11 cellular contexts compared by ENCODE assay signal in genomic region chr9:119298076-119298853, GRCh38.
DNase-seq lines count a peak whose midpoint lies in the region; ATAC-seq and TF ChIP-seq lines count a peak whose summit lies in the region.
"Had no signal": no experiment of that assay in that cellular context is flagged by ENCODE, and none has a peak within 500 bp of the region (broad histone marks: within the 10 kb centered on the region; RNA-seq: fewer than 3 reads in every experiment).

No MANE protein-coding gene starts in this region.

- TF ChIP-seq CTCF in GM23338 (conservative IDR thresholded peaks at IDR 0.05; ENCODE audit: low read depth in 2 of 2): no peak
- TF ChIP-seq CTCF in endodermal cell (conservative IDR thresholded peaks at IDR 0.05): no peak
- no peak for TF ChIP-seq CTCF in progenitor cell of endocrine pancreas (IDR thresholded peaks at IDR 0.05; ENCODE audit: unreplicated experiment)

- H3K9me3 ChIP-seq in endodermal cell (ENCODE audit: control insufficient read depth, low read length) (no peaks in the 10 kb centered on the region), trophoblast cell (ENCODE audit: insufficient read depth, low read depth, low read length) (no peaks in the 10 kb centered on the region)
- H3K9me3 ChIP-seq: Caco-2 had no signal

- peak; percentile 93 for ATAC-seq in GM18909 (IDR thresholded peaks at IDR 0.05; ENCODE audit: poor library complexity, unreplicated experiment)
- peak; percentile 99 for ATAC-seq in GM23338
- peak; percentile 96 for ATAC-seq in HG03378 (IDR thresholded peaks at IDR 0.05; ENCODE audit: unreplicated experiment)

- H2AFZ ChIP-seq in GM23338 (no peak overlapping the region), trophoblast cell (ENCODE audit: insufficient read depth, low read length, poor library complexity) (no peak overlapping the region)

- no peak overlapping the region for H3K23ac ChIP-seq in trophoblast cell (ENCODE audit: low read length)

- WGBS in endodermal cell (ENCODE audit: insufficient coverage in 1 of 2, insufficient read length in 1 of 2), 2 experiments: 58 to 64% methylated on average over 2 to 3 of the region's 3 CpGs
- no CpG with 5 or more reads among the region's 3 CpGs for WGBS in trophoblast cell (ENCODE audit: extremely low coverage, insufficient coverage, insufficient read length)

- H3K27ac ChIP-seq in GM23338 (ENCODE audit: low read depth): peak overlapping the region; percentile 76
- H3K27ac ChIP-seq in endodermal cell (ENCODE audit: low read depth, low read length): no peak overlapping the region
- no peak overlapping the region for H3K27ac ChIP-seq in trophoblast cell (ENCODE audit: low read depth, low read length)

- H3K36me3 ChIP-seq in GM23338 (ENCODE audit: insufficient read depth) (no peaks in the 10 kb centered on the region), endodermal cell (ENCODE audit: control insufficient read depth, insufficient read depth, low read length) (no peaks in the 10 kb centered on the region), trophoblast cell (ENCODE audit: control insufficient read depth in 1 of 2, insufficient read depth in 2 of 2, low read length in 2 of 2) (no peaks in the 10 kb centered on the region)

- H3F3A ChIP-seq in GM23338 (replicated peaks; ENCODE audit: low read depth): no peaks in the 10 kb centered on the region

- no peak overlapping the region for H3K18ac ChIP-seq in trophoblast cell (ENCODE audit: low read length)

- no peak overlapping the region for H2AK5ac ChIP-seq in trophoblast cell (ENCODE audit: low read length)

- H3K79me1 ChIP-seq in trophoblast cell (ENCODE audit: low read length): no peaks in the 10 kb centered on the region

- H3K4me2 ChIP-seq in GM23338 (peak overlapping the region; percentile 42), trophoblast cell (ENCODE audit: low read length) (no peak overlapping the region)

- H3K9ac ChIP-seq in endodermal cell (ENCODE audit: extremely low read depth, low read length, poor library complexity, severe bottlenecking): no peak overlapping the region
- H3K9ac ChIP-seq in trophoblast cell (ENCODE audit: low read length): no peak overlapping the region

- H3K79me2 ChIP-seq in GM23338 (replicated peaks; ENCODE audit: insufficient read depth) (peaks cover 40% of the 10 kb centered on the region), trophoblast cell (ENCODE audit: control insufficient read depth, insufficient read depth, low read length, poor library complexity) (no peaks in the 10 kb centered on the region)

- peaks cover 8% of the 10 kb centered on the region for H3K27me3 Mint-ChIP-seq in GM23338 (ENCODE audit: insufficient read depth, low read depth, poor library complexity)
- no peaks in the 10 kb centered on the region for H3K27me3 Mint-ChIP-seq in endodermal cell (ENCODE audit: insufficient read depth)
- peaks cover 4% of the 10 kb centered on the region for H3K27me3 Mint-ChIP-seq in progenitor cell of endocrine pancreas

- H3K27ac Mint-ChIP-seq in GM23338 (peak overlapping the region; percentile 87), endodermal cell (peak overlapping the region; percentile 64), progenitor cell of endocrine pancreas (no peak overlapping the region)

- H4K20me1 ChIP-seq in GM23338 (replicated peaks; ENCODE audit: insufficient read depth): no peaks in the 10 kb centered on the region

- no peak overlapping the region for H2BK12ac ChIP-seq in trophoblast cell (ENCODE audit: low read length)

- peaks cover 15% of the 10 kb centered on the region for H3K4me1 ChIP-seq in GM23338 (ENCODE audit: insufficient read depth)
- no peaks in the 10 kb centered on the region for H3K4me1 ChIP-seq in endodermal cell (ENCODE audit: control insufficient read depth, insufficient read depth, low read length)
- no peaks in the 10 kb centered on the region for H3K4me1 ChIP-seq in trophoblast cell (ENCODE audit: control insufficient read depth in 1 of 2, insufficient read depth in 2 of 2, low read length in 2 of 2)
- H3K4me1 ChIP-seq: Caco-2 had no signal

- H4K91ac ChIP-seq in trophoblast cell (ENCODE audit: low read depth, low read length): no peak overlapping the region

- H3K36me3 Mint-ChIP-seq in GM23338 (ENCODE audit: low read depth) (peaks cover 8% of the 10 kb centered on the region), endodermal cell (ENCODE audit: low read depth) (peaks cover 3% of the 10 kb centered on the region), progenitor cell of endocrine pancreas (ENCODE audit: insufficient read depth) (no peaks in the 10 kb centered on the region)

- no peak overlapping the region for H2BK5ac ChIP-seq in trophoblast cell (ENCODE audit: low read depth, low read length, poor library complexity)

- no peak overlapping the region for H4K12ac ChIP-seq in trophoblast cell (ENCODE audit: low read depth, low read length)

- H3K4me3 ChIP-seq in GM23338 (peak overlapping the region; percentile 20), endodermal cell (ENCODE audit: low read length) (no peak overlapping the region), trophoblast cell (ENCODE audit: low read depth, low read length) (no peak overlapping the region)

- no peak overlapping the region for H3K14ac ChIP-seq in trophoblast cell (ENCODE audit: low read length)

- H3K4me1 Mint-ChIP-seq in GM23338 (peaks cover 59% of the 10 kb centered on the region), endodermal cell (peaks cover 21% of the 10 kb centered on the region), progenitor cell of endocrine pancreas (ENCODE audit: low read depth) (peaks cover 12% of the 10 kb centered on the region)

- H4K8ac ChIP-seq in trophoblast cell (ENCODE audit: low read depth, low read length): no peak overlapping the region

- H3K9me2 ChIP-seq in GM23338 (ENCODE audit: insufficient read depth): no peaks in the 10 kb centered on the region; the same call in 1 of the 2 replicates

- peaks cover 2% of the 10 kb centered on the region; the same call in 1 of the 3 replicates for H3K9me3 Mint-ChIP-seq in GM23338
- H3K9me3 Mint-ChIP-seq in endodermal cell: no peaks in the 10 kb centered on the region
- H3K9me3 Mint-ChIP-seq in progenitor cell of endocrine pancreas (ENCODE audit: low read depth): peaks cover 4% of the 10 kb centered on the region

- H3K27me3 ChIP-seq in GM23338 (ENCODE audit: insufficient read depth) (no peaks in the 10 kb centered on the region), endodermal cell (ENCODE audit: control insufficient read depth, insufficient read depth, low read length, poor library complexity, severe bottlenecking) (no peaks in the 10 kb centered on the region), trophoblast cell (ENCODE audit: insufficient read depth, low read length) (no peaks in the 10 kb centered on the region)

- H2BK120ac ChIP-seq in trophoblast cell (ENCODE audit: insufficient read depth, low read length, poor library complexity): no peak overlapping the region

- peak; percentile 96 for DNase-seq in GM23338 (ENCODE audit: low spot score)
- peak; percentile 76 for DNase-seq in endodermal cell
- no peak for DNase-seq in activated effector memory CD4-positive, alpha-beta T cell treated with anti-CD3 and anti-CD28 coated beads, Interleukin-2, amount 50 U/mL, for 16 hours
- no peak for DNase-seq in trophoblast cell
- DNase-seq in NCI-H524 (lab: John Stamatoyannopoulos, UW): no peak
- DNase-seq in progenitor cell of endocrine pancreas (ENCODE audit: low spot score, unreplicated experiment): no peak
- DNase-seq: amniotic stem cell, Caco-2, SW 1271 had no signal

- H3K4ac ChIP-seq in trophoblast cell (ENCODE audit: low read depth, low read length): no peak overlapping the region

- H3K4me3 Mint-ChIP-seq in GM23338: peak overlapping the region; percentile 53
- H3K4me3 Mint-ChIP-seq in endodermal cell: peak overlapping the region; percentile 9
- no peak overlapping the region for H3K4me3 Mint-ChIP-seq in progenitor cell of endocrine pancreas (ENCODE audit: low read depth)

TF ChIP-seq in GM23338, 12 proteins besides CTCF, POLR2A, EP300 and RAD21 (continues in another document):
- no peak for TF ChIP-seq ZNF331 (CRISPR knock-in tag; IDR thresholded peaks at IDR 0.05; ENCODE audit: low read depth)
- TF ChIP-seq NANOG (IDR thresholded peaks at IDR 0.05; ENCODE audit: borderline replicate concordance): peak; percentile 95
- no peak for TF ChIP-seq ETS1 (IDR thresholded peaks at IDR 0.05)
- no peak for TF ChIP-seq EZH2phosphoT487 (IDR thresholded peaks at IDR 0.05; ENCODE audit: unreplicated experiment)

Comparison
In these comparisons a context has a peak if more than half of its experiments do, and no peak if none do; other contexts are left out.
1. DNase-seq: peak in GM23338 (single experiment) and endodermal cell (single experiment); none in activated effector memory CD4-positive, alpha-beta T cell treated with anti-CD3 and anti-CD28 coated beads, Interleukin-2, amount 50 U/mL, for 16 hours (single experiment), trophoblast cell (0 of 2), NCI-H524 (0 of 2) and progenitor cell of endocrine pancreas (single experiment).
2. Peak in every context shown above with its lines, with median percentiles within 50 percentile points of each other: ATAC-seq.